Comparison of ENCODE assay signal across 26 cellular contexts in genomic region chr4:55122235-55122634, GRCh38. TPM values are rescaled to one million over a fixed set of nuclear protein-coding genes. Genes with fewer than 3 reads are reported as not detected.
DNase-seq lines count a peak whose midpoint lies in the region; ATAC-seq and TF ChIP-seq lines count a peak whose summit lies in the region.
"Had no signal": no experiment of that assay in that cellular context is flagged by ENCODE, and none has a peak within 500 bp of the region (broad histone marks: within the 10 kb centered on the region; RNA-seq: fewer than 3 reads in every experiment).

No MANE protein-coding gene starts in this region.

- no peak for ATAC-seq in GM19023 (IDR thresholded peaks at IDR 0.05; ENCODE audit: unreplicated experiment)
- no peak for ATAC-seq in GM18870 (IDR thresholded peaks at IDR 0.05; ENCODE audit: unreplicated experiment)
- ATAC-seq: activated CD8-positive, alpha-beta T cell treated with anti-CD3 and anti-CD28 coated beads for 36 hours had no signal

- peaks cover 36% of the 10 kb centered on the region for H3K36me3 Mint-ChIP-seq in nephron progenitor cell (ENCODE audit: low read depth)
- H3K36me3 Mint-ChIP-seq: activated naive CD8-positive, alpha-beta T cell; CD14-positive monocyte had no signal

- H3K9me3 ChIP-seq in ES-I3 (ENCODE audit: control insufficient read depth, insufficient read depth, low read length) (no peaks in the 10 kb centered on the region), HUES64 (ENCODE audit: insufficient read depth, low read depth, low read length) (no peaks in the 10 kb centered on the region), esophagus squamous epithelium (no peaks in the 10 kb centered on the region)
- H3K9me3 ChIP-seq: stomach, transverse colon had no signal

- peaks cover 41% of the 10 kb centered on the region for H3K4me1 Mint-ChIP-seq in nephron progenitor cell

- no peak overlapping the region for H3K27ac Mint-ChIP-seq in nephron progenitor cell
- H3K27ac Mint-ChIP-seq: activated CD8-positive, alpha-beta T cell treated with anti-CD3 and anti-CD28 coated beads for 36 hours; activated naive CD8-positive, alpha-beta T cell; CD14-positive monocyte had no signal

- intact Hi-C loops in esophagus squamous epithelium (cut with DNase I) = no loop called here

- peaks cover 36% of the 10 kb centered on the region for H3K27me3 ChIP-seq in HUES64 (ENCODE audit: insufficient read depth, low read length)
- peaks cover 0 to 37% (median 2%) of the 10 kb centered on the region in 4 donors for H3K27me3 ChIP-seq in esophagus squamous epithelium

- H3K4me3 ChIP-seq in HUES64 (ENCODE audit: low read length) (peak overlapping the region; percentile 75; the same call in 1 of the 2 replicates), esophagus squamous epithelium (peak overlapping the region in 3 of 4 donors; percentile 4 to 69 (median 52))
- H3K4me3 ChIP-seq: transverse colon had no signal

- WGBS in HUES64 = 93% methylated on average over 2 of the region's 2 CpGs
- 74 to 83% methylated on average over 2 of the region's 2 CpGs for WGBS in esophagus squamous epithelium, 2 donors

- H3K4me3 Mint-ChIP-seq in nephron progenitor cell = peak overlapping the region; percentile 68
- H3K4me3 Mint-ChIP-seq: activated CD8-positive, alpha-beta T cell treated with anti-CD3 and anti-CD28 coated beads for 36 hours; activated naive CD8-positive, alpha-beta T cell; neural crest cell had no signal

- no peaks in the 10 kb centered on the region for H3K9me3 Mint-ChIP-seq in nephron progenitor cell
- H3K9me3 Mint-ChIP-seq: activated CD8-positive, alpha-beta T cell treated with anti-CD3 and anti-CD28 coated beads for 36 hours; neural crest cell had no signal

- H3K27me3 Mint-ChIP-seq in nephron progenitor cell (ENCODE audit: low read depth, poor library complexity) = peaks cover 45% of the 10 kb centered on the region

- no peak for DNase-seq in esophagus squamous epithelium (lab: John Stamatoyannopoulos, UW)
- no peak for DNase-seq in nephron progenitor cell
- no peak for DNase-seq in NCI-H748 (lab: John Stamatoyannopoulos, UW; ENCODE audit: unreplicated experiment)
- DNase-seq in activated CD4-positive, alpha-beta T cell treated with anti-CD3 and anti-CD28 coated beads for 4 hours = no peak
- DNase-seq: activated CD4-positive, CD25-positive, alpha-beta regulatory T cell; activated CD8-positive, alpha-beta T cell treated with anti-CD3 and anti-CD28 coated beads for 36 hours; aorta; caudate nucleus; GDM1; glutamatergic neuron; GOT3; Kasumi-1; NCI-H187; NCI-H748 treated with DMSO at 0.1 percent for 48 hours; stimulated activated CD8-positive, alpha-beta memory T cell treated with anti-CD3 and anti-CD28 coated beads, Interleukin-4, amount 100 ng/mL, for 48 hours; stomach; T-helper 9 cell; transverse colon had no signal

- H3K9ac ChIP-seq in ES-I3 (ENCODE audit: low read depth, low read length) = peak overlapping the region; percentile 5; the same call in 1 of the 2 replicates
- no peak overlapping the region for H3K9ac ChIP-seq in HUES64 (ENCODE audit: low read depth, low read length)

- H3K4me1 ChIP-seq in ES-I3 (ENCODE audit: insufficient read depth, low read length) (no peaks in the 10 kb centered on the region; the same call in 1 of the 2 replicates), HUES64 (ENCODE audit: insufficient read depth, low read length) (peaks cover 20% of the 10 kb centered on the region), esophagus squamous epithelium (peaks cover 12 to 21% (median 18%) of the 10 kb centered on the region in 3 donors)

- no peak for TF ChIP-seq POLR2A in esophagus squamous epithelium (IDR thresholded peaks at IDR 0.05)

- H3K27ac ChIP-seq in HUES64 (ENCODE audit: low read depth, low read length) (no peak overlapping the region), esophagus squamous epithelium (peak overlapping the region in 1 of 4 donors; percentile 4)
- H3K27ac ChIP-seq: transverse colon had no signal

- H3K36me3 ChIP-seq in ES-I3 (ENCODE audit: insufficient read depth, low read length) (peaks cover 7% of the 10 kb centered on the region), HUES64 (ENCODE audit: insufficient read depth, low read length) (peaks cover 36% of the 10 kb centered on the region), esophagus squamous epithelium (no peaks in the 10 kb centered on the region)
- H3K36me3 ChIP-seq: stomach, transverse colon had no signal

- no peak for TF ChIP-seq CTCF in esophagus squamous epithelium (IDR thresholded peaks at IDR 0.05)
- TF ChIP-seq CTCF in nephron progenitor cell (IDR thresholded peaks at IDR 0.05) = no peak

RNA-seq across cellular contexts. Expression of gene KDR, which starts 3.2 kb away (rescaled TPM):
- 47.1 TPM for polyA plus RNA-seq in HUES64 (2013, experiment 1 of 2)
- polyA plus RNA-seq in HUES64 (2013, experiment 2 of 2) = 45.1 TPM
- total RNA-seq in esophagus squamous epithelium = 10 to 100 TPM in 1 of 4 donors, 1 to 10 TPM in 3; 2.0 to 23.8 (median 5.9) TPM
- total RNA-seq: activated CD8-positive, alpha-beta T cell treated with anti-CD3 and anti-CD28 coated beads for 36 hours; mononuclear cell had no signal
- polyA plus RNA-seq: CD14-positive monocyte had no signal
